Comparison of ENCODE assay signal across 15 cellular contexts in genomic region chr11:7422544-7423331, GRCh38.
DNase-seq lines count a peak whose midpoint lies in the region; ATAC-seq and TF ChIP-seq lines count a peak whose summit lies in the region.
"Had no signal": no experiment of that assay in that cellular context is flagged by ENCODE, and none has a peak within 500 bp of the region (broad histone marks: within the 10 kb centered on the region; RNA-seq: fewer than 3 reads in every experiment).

No MANE protein-coding gene starts in this region.

- WGBS in esophagus muscularis mucosa = 45% methylated on average over 5 of the region's 5 CpGs

- no peaks in the 10 kb centered on the region for H4K20me1 ChIP-seq in BLaER1 treated with 17β-estradiol and CSF1 and Interleukin-3, amounts not matched to agents 10 nM and 100 nM
- no peaks in the 10 kb centered on the region for H4K20me1 ChIP-seq in Karpas-422 (ENCODE audit: insufficient read depth, low read depth, low read length)

- no peaks in the 10 kb centered on the region for H3K79me2 ChIP-seq in Karpas-422 (ENCODE audit: low read length)

- H3K36me3 ChIP-seq in BLaER1 treated with 17β-estradiol and CSF1 and Interleukin-3, amounts not matched to agents 10 nM and 100 nM = no peaks in the 10 kb centered on the region
- H3K36me3 ChIP-seq in Karpas-422 (ENCODE audit: insufficient read depth, low read length) = no peaks in the 10 kb centered on the region
- H3K36me3 ChIP-seq in esophagus muscularis mucosa = no peaks in the 10 kb centered on the region

- no peak for TF ChIP-seq POLR2A in esophagus muscularis mucosa (IDR thresholded peaks at IDR 0.05; ENCODE audit: low read depth)

- H3K4me1 ChIP-seq in BLaER1 treated with 17β-estradiol and CSF1 and Interleukin-3, amounts not matched to agents 10 nM and 100 nM = peaks cover 7 to 18% (median 13%) of the 10 kb centered on the region in 10 experiments; a peak in 18 of 20 replicates
- H3K4me1 ChIP-seq in Karpas-422 (ENCODE audit: low read length) (peaks cover 5% of the 10 kb centered on the region), esophagus muscularis mucosa (no peaks in the 10 kb centered on the region)
- H3K4me1 ChIP-seq: psoas muscle had no signal

- H3K27me3 ChIP-seq in BLaER1 treated with 17β-estradiol and CSF1 and Interleukin-3, amounts not matched to agents 10 nM and 100 nM = no peaks in the 10 kb centered on the region
- H3K27me3 ChIP-seq in Karpas-422 (ENCODE audit: low read length) = no peaks in the 10 kb centered on the region
- H3K27me3 ChIP-seq in esophagus muscularis mucosa = no peaks in the 10 kb centered on the region

- no peak overlapping the region for H3K9ac ChIP-seq in BLaER1 treated with 17β-estradiol and CSF1 and Interleukin-3, amounts not matched to agents 10 nM and 100 nM
- no peak overlapping the region for H3K9ac ChIP-seq in Karpas-422 (ENCODE audit: low read length)

- peak; percentile 56 for ATAC-seq in GM18502 (IDR thresholded peaks at IDR 0.05; ENCODE audit: poor library complexity, unreplicated experiment)
- ATAC-seq: psoas muscle had no signal

- H3K9me2 ChIP-seq in Karpas-422 (replicated peaks; ENCODE audit: insufficient read depth, low read length) = no peaks in the 10 kb centered on the region

- intact Hi-C loops in esophagus muscularis mucosa (cut with DNase I) = no loop called here

- TF ChIP-seq CTCF in esophagus muscularis mucosa (IDR thresholded peaks at IDR 0.05) = no peak

- no peak overlapping the region for H2AFZ ChIP-seq in Karpas-422 (ENCODE audit: low read length)

- DNase-seq in Karpas-422 (peak; percentile 43), esophagus muscularis mucosa (ENCODE audit: extremely low spot score) (peak; percentile 45), dermis blood vessel endothelial cell (no peak), HK-2 (ENCODE audit: unreplicated experiment) (no peak), D341Med (ENCODE audit: low spot score) (no peak), NCI-H748 treated with DMSO at 0.1 percent for 48 hours (lab: John Stamatoyannopoulos, UW) (no peak)
- DNase-seq: activated CD4-positive, alpha-beta T cell treated with anti-CD3 and anti-CD28 coated beads, Interleukin-2, amount 50 U/mL, for 48 hours; activated effector memory CD4-positive, alpha-beta T cell treated with Interleukin-2 at 50 U/mL for 16 hours; effector memory CD4-positive, alpha-beta T cell; NCI-H1105; NCI-H446 treated with DMSO at 0.1 percent for 48 hours; psoas muscle; trophoblast cell had no signal

- TF ChIP-seq EP300 in esophagus muscularis mucosa (IDR thresholded peaks at IDR 0.05) = no peak

- H3K4me2 ChIP-seq in BLaER1 treated with 17β-estradiol and CSF1 and Interleukin-3, amounts not matched to agents 10 nM and 100 nM = peak overlapping the region in 8 of 11 experiments; percentile 26 to 59 (median 54); a peak in 15 of 22 replicates
- no peak overlapping the region for H3K4me2 ChIP-seq in Karpas-422 (ENCODE audit: low read depth, low read length, poor library complexity, severe bottlenecking)

- H3K4me3 ChIP-seq in BLaER1 treated with 17β-estradiol and CSF1 and Interleukin-3, amounts not matched to agents 10 nM and 100 nM = no peak overlapping the region
- no peak overlapping the region for H3K4me3 ChIP-seq in Karpas-422 (ENCODE audit: low read length)
- no peak overlapping the region for H3K4me3 ChIP-seq in esophagus muscularis mucosa
- H3K4me3 ChIP-seq: psoas muscle had no signal

- H3K27ac ChIP-seq in BLaER1 treated with 17β-estradiol and CSF1 and Interleukin-3, amounts not matched to agents 10 nM and 100 nM = no peak overlapping the region
- no peak overlapping the region for H3K27ac ChIP-seq in Karpas-422 (ENCODE audit: low read length)
- H3K27ac ChIP-seq in esophagus muscularis mucosa (replicated peaks in 1 of 4) = no peak overlapping the region
- H3K27ac ChIP-seq: psoas muscle had no signal

- H3K9me3 ChIP-seq in BLaER1 treated with 17β-estradiol and CSF1 and Interleukin-3, amounts not matched to agents 10 nM and 100 nM (replicated peaks in 1 of 11) = no peaks in the 10 kb centered on the region
- no peaks in the 10 kb centered on the region for H3K9me3 ChIP-seq in Karpas-422 (ENCODE audit: low read length)
- H3K9me3 ChIP-seq in esophagus muscularis mucosa = no peaks in the 10 kb centered on the region
- H3K9me3 ChIP-seq: psoas muscle had no signal

Comparison
In these comparisons a context has a peak if more than half of its experiments do, and no peak if none do; other contexts are left out.
1. DNase-seq: peak in Karpas-422 (single experiment) and esophagus muscularis mucosa (single experiment); none in dermis blood vessel endothelial cell (single experiment), HK-2 (single experiment), D341Med (single experiment) and NCI-H748 treated with DMSO at 0.1 percent for 48 hours (single experiment).